In genomic region chr16:10729104-10729503, GRCh38 we compare ENCODE assay signal across 16 cellular contexts. TPM values are rescaled to one million over a fixed set of nuclear protein-coding genes. Genes with fewer than 3 reads are reported as not detected.
DNase-seq lines count a peak whose midpoint lies in the region; ATAC-seq, FAIRE-seq and TF ChIP-seq lines count a peak whose summit lies in the region.
"Had no signal": no experiment of that assay in that cellular context is flagged by ENCODE, and none has a peak within 500 bp of the region (broad histone marks: within the 10 kb centered on the region; RNA-seq: fewer than 3 reads in every experiment).

No MANE protein-coding gene starts in this region.

- TF ChIP-seq RAD21 in IMR-90 (IDR thresholded peaks at IDR 0.05; ENCODE audit: low read length): no peak

- in situ Hi-C loops in IMR-90 (cut with MboI; ENCODE audit: low sequenced_read_pairs): no loop called here
- in situ Hi-C loops in transverse colon (cut with MboI; ENCODE audit: low pct_ligation_motif_present in 1 of 4, low pct_unique_long_range_greater_than_20kb in 1 of 4, low sequenced_read_pairs in 3 of 4): loop anchor here in 2 of 4 donors (25.0 kb wide), 2 partner anchors 467 to 1592 kb away; no protein-coding TSS in a partner anchor

- peak; percentile 23 for FAIRE-seq in urothelium cell line (lab: Jason Lieb, UNC)

- CTCF ChIA-PET in IMR-90 (lab: Yijun Ruan, JAX) (no interaction called here), RWPE1 (lab: Yijun Ruan, JAX) (no interaction called here)

- no peaks in the 10 kb centered on the region for H3K36me3 ChIP-seq in IMR-90 (ENCODE audit: control insufficient read depth, insufficient read depth, low read length)
- no peaks in the 10 kb centered on the region for H3K36me3 ChIP-seq in mucosa of descending colon (ENCODE audit: low read depth)
- no peaks in the 10 kb centered on the region for H3K36me3 ChIP-seq in transverse colon
- H3K36me3 ChIP-seq: BE2C, Peyer's patch had no signal

- H3K27me3 ChIP-seq in IMR-90 (ENCODE audit: control insufficient read depth, insufficient read depth, low read length): no peaks in the 10 kb centered on the region
- H3K27me3 ChIP-seq in transverse colon: no peaks in the 10 kb centered on the region
- H3K27me3 ChIP-seq: BE2C, Peyer's patch had no signal

- no peak for TF ChIP-seq EP300 in transverse colon (IDR thresholded peaks at IDR 0.05; ENCODE audit: low read depth)

- no peak overlapping the region for H2AK9ac ChIP-seq in IMR-90 (replicated peaks; ENCODE audit: low read depth, low read length, poor library complexity)

- H3K18ac ChIP-seq in IMR-90 (ENCODE audit: low read depth, low read length): no peak overlapping the region

- H4K8ac ChIP-seq in IMR-90 (ENCODE audit: low read depth in 2 of 2, low read length in 2 of 2): no peak overlapping the region

- dilution Hi-C loops in IMR-90 (cut with HindIII; ENCODE audit: low sequenced_read_pairs, unreplicated experiment): no loop called here

- no TSS peak for BruUV-seq in IMR-90 (replicated peaks; lab: Mats Ljungman, UMichigan)

- peak overlapping the region; percentile 51 for H2AFZ ChIP-seq in IMR-90 (replicated peaks; ENCODE audit: low read length, poor library complexity)
- H2AFZ ChIP-seq: GM23248 had no signal

- H3K79me1 ChIP-seq in IMR-90 (ENCODE audit: low read depth in 1 of 2, low read length in 2 of 2): no peaks in the 10 kb centered on the region

- no peak overlapping the region for H3K23ac ChIP-seq in IMR-90 (ENCODE audit: low read depth, low read length)

- no peak overlapping the region for H3K27ac ChIP-seq in IMR-90 (ENCODE audit: insufficient read depth, low read length)
- peak overlapping the region; percentile 17; the same call in 1 of the 2 replicates for H3K27ac ChIP-seq in RWPE1
- no peak overlapping the region for H3K27ac ChIP-seq in transverse colon
- H3K27ac ChIP-seq: GM23248, Peyer's patch had no signal

- no peak overlapping the region for H4K91ac ChIP-seq in IMR-90 (ENCODE audit: insufficient read depth, low read depth, low read length)

- H3K9me3 ChIP-seq in IMR-90 (ENCODE audit: control insufficient read depth, insufficient read depth, low read length) (peaks cover 2% of the 10 kb centered on the region; the same call in 1 of the 2 replicates), mucosa of descending colon (no peaks in the 10 kb centered on the region), transverse colon (no peaks in the 10 kb centered on the region)
- H3K9me3 ChIP-seq: BE2C, Peyer's patch had no signal

- no peak overlapping the region for H2BK15ac ChIP-seq in IMR-90 (ENCODE audit: low read depth, low read length)

- no peak overlapping the region for H3K4me2 ChIP-seq in IMR-90 (ENCODE audit: low read depth, low read length)

- H3K9me1 ChIP-seq in IMR-90 (ENCODE audit: insufficient read depth, low read length): peaks cover 3% of the 10 kb centered on the region; the same call in 1 of the 2 replicates

- H3K56ac ChIP-seq in IMR-90 (ENCODE audit: extremely low read depth, insufficient read depth, low read length): no peak overlapping the region

- TF ChIP-seq CTCF in IMR-90 (conservative IDR thresholded peaks at IDR 0.05; ENCODE audit: low read depth, low read length) (no peak), RWPE1 (conservative IDR thresholded peaks at IDR 0.05; ENCODE audit: low read depth) (no peak), mucosa of descending colon (IDR thresholded peaks at IDR 0.05) (no peak), transverse colon (IDR thresholded peaks at IDR 0.05) (no peak)

- intact Hi-C loops in IMR-90 (cut with micrococcal nuclease): no loop called here
- intact Hi-C loops in mucosa of descending colon (cut with DNase I, micrococcal nuclease): no loop called here
- intact Hi-C loops in transverse colon (cut with DNase I; ENCODE audit: low total_unique reads): no loop called here

- no peak for TF ChIP-seq POLR2A in IMR-90 (IDR thresholded peaks at IDR 0.05; ENCODE audit: low read depth, low read length)
- no peak for TF ChIP-seq POLR2A in transverse colon (IDR thresholded peaks at IDR 0.05)

- H3K4me1 ChIP-seq in IMR-90 (ENCODE audit: control insufficient read depth, insufficient read depth, low read length) (no peaks in the 10 kb centered on the region), mucosa of descending colon (ENCODE audit: low read depth) (no peaks in the 10 kb centered on the region), transverse colon (no peaks in the 10 kb centered on the region)
- H3K4me1 ChIP-seq: BE2C, Peyer's patch had no signal

- no peak overlapping the region for H3K4ac ChIP-seq in IMR-90 (ENCODE audit: low read depth, low read length)

- 87 to 100% methylated on average over 1 to 5 of the region's 7 CpGs for WGBS in IMR-90 (ENCODE audit: extremely low coverage in 2 of 2, insufficient read length in 1 of 2), 2 experiments
- WGBS in transverse colon (ENCODE audit: low coverage in 1 of 2), 2 donors: 83 to 84% methylated on average over 7 of the region's 7 CpGs

- no peak overlapping the region for H2BK120ac ChIP-seq in IMR-90 (ENCODE audit: low read depth, low read length)

- no peak overlapping the region for H2AK5ac ChIP-seq in IMR-90 (ENCODE audit: low read depth, low read length)

- H4K5ac ChIP-seq in IMR-90 (ENCODE audit: low read depth, low read length): no peak overlapping the region

- ATAC-seq in IMR-90 (ENCODE audit: low read depth) (no peak), mucosa of descending colon (no peak), GM18517 (IDR thresholded peaks at IDR 0.05; ENCODE audit: unreplicated experiment) (no peak)

- H3K9ac ChIP-seq in IMR-90 (ENCODE audit: low read depth, low read length): no peak overlapping the region
- H3K9ac ChIP-seq: GM23248 had no signal

- no peak for DNase-seq in IMR-90
- no peak for DNase-seq in RWPE1 (ENCODE audit: low spot score)
- DNase-seq in left kidney (ENCODE audit: low read depth, low spot score): peak; percentile 7
- no peak for DNase-seq in urothelium cell line (ENCODE audit: low spot score)
- no peak for DNase-seq in mucosa of descending colon
- no peak for DNase-seq in transverse colon
- DNase-seq: CD4-positive, alpha-beta memory T cell; Kasumi-1; MM.1S; NCI-H1092 treated with DMSO at 0.1 percent for 48 hours; NCI-H2081 treated with DMSO at 0.1 percent for 48 hours; Peyer's patch had no signal

- POLR2A ChIA-PET in IMR-90 (lab: Charles Lee; ENCODE audit: unreplicated experiment) (no interaction called here), RWPE1 (lab: Yijun Ruan, JAX; ENCODE audit: low non-redundant PET) (no interaction called here)

- H4K20me1 ChIP-seq in IMR-90 (ENCODE audit: insufficient read depth, low read length): no peaks in the 10 kb centered on the region

- H2BK5ac ChIP-seq in IMR-90 (ENCODE audit: low read depth, low read length, poor library complexity, severe bottlenecking): no peak overlapping the region

- H3K4me3 ChIP-seq in IMR-90 (ENCODE audit: insufficient read depth, low read depth, low read length) (no peak overlapping the region), mucosa of descending colon (no peak overlapping the region), transverse colon (no peak overlapping the region)
- H3K4me3 ChIP-seq: GM23248, Peyer's patch had no signal

- H2BK20ac ChIP-seq in IMR-90 (ENCODE audit: low read depth, low read length): no peak overlapping the region

- H3K14ac ChIP-seq in IMR-90 (replicated peaks; ENCODE audit: low read depth, low read length): no peak overlapping the region

TF ChIP-seq in IMR-90, 13 proteins besides CTCF, POLR2A, EP300 and RAD21 (continues in another document):
- TF ChIP-seq, protein P1, sequence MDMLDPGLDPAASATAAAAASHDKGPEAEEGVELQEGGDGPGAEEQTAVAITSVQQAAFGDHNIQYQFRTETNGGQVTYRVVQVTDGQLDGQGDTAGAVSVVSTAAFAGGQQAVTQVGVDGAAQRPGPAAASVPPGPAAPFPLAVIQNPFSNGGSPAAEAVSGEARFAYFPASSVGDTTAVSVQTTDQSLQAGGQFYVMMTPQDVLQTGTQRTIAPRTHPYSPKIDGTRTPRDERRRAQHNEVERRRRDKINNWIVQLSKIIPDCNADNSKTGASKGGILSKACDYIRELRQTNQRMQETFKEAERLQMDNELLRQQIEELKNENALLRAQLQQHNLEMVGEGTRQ (IDR thresholded peaks at IDR 0.05; ENCODE audit: low read depth, low read length): no peak
- TF ChIP-seq FOS (IDR thresholded peaks at IDR 0.05; ENCODE audit: low read depth, low read length) (no peak), BHLHE40 (IDR thresholded peaks at IDR 0.05; ENCODE audit: low read depth, low read length) (no peak), RCOR1 (IDR thresholded peaks at IDR 0.05; ENCODE audit: insufficient replicate concordance, low read length) (no peak), CHD1 (IDR thresholded peaks at IDR 0.05; ENCODE audit: low read depth, low read length) (no peak), SMC3 (IDR thresholded peaks at IDR 0.05; ENCODE audit: low read depth, low read length) (no peak), NFE2L2 (IDR thresholded peaks at IDR 0.05; ENCODE audit: low read depth, low read length) (no peak), MAZ (IDR thresholded peaks at IDR 0.05; ENCODE audit: borderline replicate concordance, low read depth, low read length) (no peak), MAFK (IDR thresholded peaks at IDR 0.05; ENCODE audit: low read depth, low read length) (no peak), CEBPB (IDR thresholded peaks at IDR 0.05; ENCODE audit: low read depth, low read length) (no peak), MXI1 (IDR thresholded peaks at IDR 0.05; ENCODE audit: borderline replicate concordance, low read depth, low read length) (no peak)
- TF ChIP-seq, protein P2, sequence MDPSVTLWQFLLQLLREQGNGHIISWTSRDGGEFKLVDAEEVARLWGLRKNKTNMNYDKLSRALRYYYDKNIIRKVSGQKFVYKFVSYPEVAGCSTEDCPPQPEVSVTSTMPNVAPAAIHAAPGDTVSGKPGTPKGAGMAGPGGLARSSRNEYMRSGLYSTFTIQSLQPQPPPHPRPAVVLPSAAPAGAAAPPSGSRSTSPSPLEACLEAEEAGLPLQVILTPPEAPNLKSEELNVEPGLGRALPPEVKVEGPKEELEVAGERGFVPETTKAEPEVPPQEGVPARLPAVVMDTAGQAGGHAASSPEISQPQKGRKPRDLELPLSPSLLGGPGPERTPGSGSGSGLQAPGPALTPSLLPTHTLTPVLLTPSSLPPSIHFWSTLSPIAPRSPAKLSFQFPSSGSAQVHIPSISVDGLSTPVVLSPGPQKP (IDR thresholded peaks at IDR 0.05; ENCODE audit: borderline replicate concordance, low read depth, low read length): no peak

RNA-seq across cellular contexts. Expression of gene NUBP1, which starts 14.5 kb away (rescaled TPM):
- total RNA-seq in IMR-90 (2012; rRNA removed) (28.0 and 29.7 TPM in 2 replicates), mucosa of descending colon (10 to 100 TPM; 24.1 to 34.8 (median 24.6) TPM), transverse colon (10 to 100 TPM; 11.6 to 23.8 (median 22.5) TPM)
- 30.6 and 31.5 TPM in 2 replicates for polyA plus RNA-seq in IMR-90 (2012; rRNA removed)
- 18.3 and 19.8 TPM in 2 replicates for polyA plus RNA-seq in IMR-90 (2012; cell fraction: cytosol; rRNA removed)
- 9.8 and 16.6 TPM in 2 replicates for polyA plus RNA-seq in IMR-90 (2012; cell fraction: nucleus; rRNA removed; ENCODE audit: low replicate concordance)

RNA-seq across cellular contexts. Expression of gene TEKT5, which starts 34.4 kb away (rescaled TPM):
- total RNA-seq in IMR-90 (2012; rRNA removed): not detected in 2 replicates
- polyA plus RNA-seq in IMR-90 (2012; rRNA removed): 0.17 and 0.26 TPM in 2 replicates
- polyA plus RNA-seq in IMR-90 (2012; cell fraction: cytosol; rRNA removed): 0.09 TPM in 1 of 2 replicates, not detected in the other
- polyA plus RNA-seq in IMR-90 (2012; cell fraction: nucleus; rRNA removed; ENCODE audit: low replicate concordance): 0.45 and 0.49 TPM in 2 replicates
- total RNA-seq in mucosa of descending colon: under 1 TPM; 0.28 to 0.90 (median 0.46) TPM
- 1 to 10 TPM in 1 of 4 donors, not detected in 3; 2.5 TPM for total RNA-seq in transverse colon
- total RNA-seq: Calu3; CD4-positive, alpha-beta memory T cell; GM23248 had no signal
- polyA plus RNA-seq: CD4-positive, alpha-beta memory T cell; GM23248 had no signal
